In the genomic region with DNA sequence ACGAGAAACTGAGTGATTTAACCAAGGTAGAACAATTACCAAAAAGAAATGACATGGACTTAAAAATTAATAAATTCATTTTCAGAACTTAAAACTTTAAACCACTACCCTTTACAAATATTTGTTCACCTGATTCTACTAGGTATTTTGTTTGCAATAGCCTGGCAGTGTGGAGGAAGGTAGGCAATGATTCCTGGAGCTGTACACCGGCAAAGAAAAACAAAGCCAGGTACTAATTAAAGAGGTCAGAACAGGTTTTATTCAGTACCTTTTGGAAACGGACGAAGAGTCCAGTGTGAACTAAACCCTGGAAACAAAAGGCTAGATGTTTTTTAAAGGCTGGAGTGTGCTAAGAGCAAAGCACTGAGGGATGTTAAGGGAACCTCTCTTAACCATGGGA, we compare ENCODE assay signal across 29 cellular contexts.
"Had no signal": no experiment of that assay in that cellular context is flagged by ENCODE, and none has a peak within 500 bp of the region (broad histone marks: within the 10 kb centered on the region; RNA-seq: fewer than 3 reads in every experiment).

No MANE protein-coding gene starts in this region.

- H3K27ac Mint-ChIP-seq: activated CD4-positive, alpha-beta T cell treated with anti-CD3 and anti-CD28 coated beads for 36 hours; activated CD4-positive, alpha-beta T cell treated with anti-CD3 and anti-CD28 coated beads, Interleukin-2, amount 10 ng/mL, durations not matched to agents 7 days and 5 days; activated CD8-positive, alpha-beta T cell treated with anti-CD3 and anti-CD28 coated beads, Interleukin-2, amount 10 ng/mL, durations not matched to agents 7 days and 5 days; activated naive CD4-positive, alpha-beta T cell treated with anti-CD3 and anti-CD28 coated beads for 36 hours; activated naive CD4-positive, alpha-beta T cell treated with anti-CD3 and anti-CD28 coated beads, Interleukin-2, amount 50 U/mL, for 72 hours; activated T-cell treated with anti-CD3 and anti-CD28 coated beads, Interleukin-2, amount 50 U/mL, for 24 hours; activated T-helper 1 cell treated with anti-CD3 and anti-CD28 coated beads, Interleukin-12 subunit alpha, Interleukin-12 subunit beta, Interleukin-2, Interleukin-4 antibody, amounts not matched to agents 30 ng/mL and 10 ng/mL and 1 ng/mL, durations not matched to agents 14 hours and 24 hours and 36 hours; WTC11 had no signal

- H3K4me1 Mint-ChIP-seq: activated CD4-positive, alpha-beta T cell treated with anti-CD3 and anti-CD28 coated beads for 36 hours; activated CD4-positive, alpha-beta T cell treated with anti-CD3 and anti-CD28 coated beads, Interleukin-2, amount 10 ng/mL, durations not matched to agents 7 days and 5 days; WTC11 had no signal

- H3K27ac ChIP-seq: adrenal gland, body of pancreas, SJCRH30, SK-N-MC had no signal

- H3K4me1 ChIP-seq: adrenal gland, breast epithelium, SJCRH30 had no signal

- DNase-seq: activated CD4-positive, alpha-beta T cell treated with anti-CD3 and anti-CD28 coated beads for 36 hours; activated CD4-positive, alpha-beta T cell treated with anti-CD3 and anti-CD28 coated beads, Interleukin-2, amount 10 ng/mL, durations not matched to agents 7 days and 5 days; activated CD4-positive, alpha-beta T cell treated with anti-CD3 and anti-CD28 coated beads, Interleukin-2, amount 50 U/mL, for 48 hours; activated CD8-positive, alpha-beta T cell treated with anti-CD3 and anti-CD28 coated beads, Interleukin-2, amount 10 ng/mL, durations not matched to agents 7 days and 5 days; activated gamma-delta T cell treated with Interleukin-2 at 50 U/mL for 16 hours; activated naive CD4-positive, alpha-beta T cell treated with anti-CD3 and anti-CD28 coated beads for 36 hours; activated T-cell treated with anti-CD3 and anti-CD28 coated beads, Interleukin-2, amount 50 U/mL, for 24 hours; adrenal gland; body of pancreas; Kasumi-1; KG1; MM.1S; MV-4-11; NCI-H1092; NCI-H187 treated with DMSO at 0.1 percent for 48 hours; NCI-H345; NCI-H524 treated with DMSO at 0.1 percent for 48 hours; NCI-H748 treated with DMSO at 0.1 percent for 48 hours; SHP77; SJCRH30 had no signal

- H3K27me3 Mint-ChIP-seq: activated CD4-positive, alpha-beta T cell treated with anti-CD3 and anti-CD28 coated beads for 36 hours; activated CD4-positive, alpha-beta T cell treated with anti-CD3 and anti-CD28 coated beads, Interleukin-2, amount 10 ng/mL, durations not matched to agents 7 days and 5 days; activated T-cell treated with anti-CD3 and anti-CD28 coated beads, Interleukin-2, amount 50 U/mL, for 24 hours had no signal

- H3K36me3 ChIP-seq: adrenal gland, breast epithelium, SJCRH30 had no signal

- H3K4me3 Mint-ChIP-seq: activated CD4-positive, alpha-beta T cell treated with anti-CD3 and anti-CD28 coated beads for 36 hours; activated CD4-positive, alpha-beta T cell treated with anti-CD3 and anti-CD28 coated beads, Interleukin-2, amount 10 ng/mL, durations not matched to agents 7 days and 5 days; activated CD8-positive, alpha-beta T cell treated with anti-CD3 and anti-CD28 coated beads, Interleukin-2, amount 10 ng/mL, durations not matched to agents 7 days and 5 days; activated naive CD4-positive, alpha-beta T cell treated with anti-CD3 and anti-CD28 coated beads for 36 hours; activated T-cell treated with anti-CD3 and anti-CD28 coated beads, Interleukin-2, amount 50 U/mL, for 24 hours; activated T-helper 1 cell treated with anti-CD3 and anti-CD28 coated beads, Interleukin-12 subunit alpha, Interleukin-12 subunit beta, Interleukin-2, Interleukin-4 antibody, amounts not matched to agents 30 ng/mL and 10 ng/mL and 1 ng/mL, durations not matched to agents 14 hours and 24 hours and 36 hours; WTC11 had no signal

- H3K4me3 ChIP-seq: adrenal gland, body of pancreas, breast epithelium, SJCRH30, SK-N-MC had no signal

- ATAC-seq: activated CD4-positive, alpha-beta T cell treated with anti-CD3 and anti-CD28 coated beads for 36 hours; activated CD4-positive, CD25-positive, alpha-beta regulatory T cell treated with anti-CD3 and anti-CD28 coated beads, Interleukin-2, amount 50 U/mL, for 24 hours; activated CD8-positive, alpha-beta T cell treated with anti-CD3 and anti-CD28 coated beads, Interleukin-2, amount 10 ng/mL, durations not matched to agents 7 days and 5 days; activated naive CD4-positive, alpha-beta T cell treated with anti-CD3 and anti-CD28 coated beads, Interleukin-2, amount 50 U/mL, for 72 hours; body of pancreas; Panc1; WTC11 had no signal

- H3K36me3 Mint-ChIP-seq: activated naive CD4-positive, alpha-beta T cell treated with anti-CD3 and anti-CD28 coated beads, Interleukin-2, amount 50 U/mL, for 72 hours; WTC11 had no signal

- H3K27me3 ChIP-seq: adrenal gland, body of pancreas, breast epithelium had no signal

- H3K9me3 Mint-ChIP-seq: activated CD4-positive, alpha-beta T cell treated with anti-CD3 and anti-CD28 coated beads, Interleukin-2, amount 10 ng/mL, durations not matched to agents 7 days and 5 days; activated T-cell treated with anti-CD3 and anti-CD28 coated beads, Interleukin-2, amount 50 U/mL, for 24 hours; activated T-helper 1 cell treated with anti-CD3 and anti-CD28 coated beads, Interleukin-12 subunit alpha, Interleukin-12 subunit beta, Interleukin-2, Interleukin-4 antibody, amounts not matched to agents 30 ng/mL and 10 ng/mL and 1 ng/mL, durations not matched to agents 14 hours and 24 hours and 36 hours; WTC11 had no signal

- FAIRE-seq: astrocyte, TTC549 had no signal

- H3K9me3 ChIP-seq: adrenal gland, body of pancreas, breast epithelium, SJCRH30 had no signal
